Comparison of ENCODE assay signal across 24 cellular contexts in genomic region chr14:87864356-87865230, GRCh38.
DNase-seq lines count a peak whose midpoint lies in the region; ATAC-seq, FAIRE-seq and TF ChIP-seq lines count a peak whose summit lies in the region.
"Had no signal": no experiment of that assay in that cellular context is flagged by ENCODE, and none has a peak within 500 bp of the region (broad histone marks: within the 10 kb centered on the region; RNA-seq: fewer than 3 reads in every experiment).

No MANE protein-coding gene starts in this region.

- H3K9me2 ChIP-seq in neural cell (ENCODE audit: insufficient read depth, low read length) = no peaks in the 10 kb centered on the region

- DNase-seq in NCI-H748 (lab: John Stamatoyannopoulos, UW; ENCODE audit: unreplicated experiment) = peak; percentile 36
- DNase-seq in NCI-H748 treated with DMSO at 0.1 percent for 48 hours (lab: John Stamatoyannopoulos, UW) = no peak
- DNase-seq in NCI-H2227 treated with DMSO at 0.1 percent for 48 hours (lab: John Stamatoyannopoulos, UW) = peak; percentile 40
- peak; percentile 52 for DNase-seq in epithelial cell of esophagus (ENCODE audit: low read depth)
- DNase-seq in natural killer cell treated with Interleukin-12 subunit alpha and Interleukin-12 subunit beta and Interleukin-15 and Interleukin-18, amount 100 ng/mL, for 72 hours (ENCODE audit: low spot score) = no peak
- DNase-seq in urothelium cell line (ENCODE audit: low spot score) = no peak
- DNase-seq: ACHN; CD4-positive, alpha-beta T cell; DND-41; GM23248; KG1; NCI-H1092 treated with DMSO at 0.1 percent for 48 hours; NCI-H2029 treated with DMSO at 0.1 percent for 48 hours; NCI-H2171 treated with DMSO at 0.1 percent for 48 hours; NCI-H774; Peyer's patch; SJCRH30 had no signal

- H3K9ac ChIP-seq in neural cell (ENCODE audit: low read length) = no peak overlapping the region
- H3K9ac ChIP-seq: BLaER1, GM23248 had no signal

- no peaks in the 10 kb centered on the region for H3K4me1 Mint-ChIP-seq in natural killer cell treated with Interleukin-12 subunit alpha and Interleukin-12 subunit beta and Interleukin-15 and Interleukin-18, amount 100 ng/mL, for 72 hours (ENCODE audit: low read depth in 2 of 2)

- no peaks in the 10 kb centered on the region for H3K9me3 ChIP-seq in neural cell (ENCODE audit: low read length)
- H3K9me3 ChIP-seq: BLaER1, HAP-1, Peyer's patch, SJCRH30 had no signal

- TF ChIP-seq EP300 in neural cell (conservative IDR thresholded peaks at IDR 0.05; ENCODE audit: poor library complexity, severe bottlenecking) = peak; percentile 15

- no peaks in the 10 kb centered on the region for H3K27me3 ChIP-seq in neural cell (ENCODE audit: insufficient read depth, low read depth, low read length)
- H3K27me3 ChIP-seq: BLaER1, Peyer's patch, SJCRH30 had no signal

- H3K4me2 ChIP-seq in neural cell (ENCODE audit: low read length) = no peak overlapping the region
- H3K4me2 ChIP-seq: BLaER1 had no signal

- H3K36me3 Mint-ChIP-seq in natural killer cell treated with Interleukin-12 subunit alpha and Interleukin-12 subunit beta and Interleukin-15 and Interleukin-18, amount 100 ng/mL, for 72 hours = no peaks in the 10 kb centered on the region

- H3K27ac Mint-ChIP-seq in natural killer cell treated with Interleukin-12 subunit alpha and Interleukin-12 subunit beta and Interleukin-15 and Interleukin-18, amount 100 ng/mL, for 72 hours = no peak overlapping the region
- H3K27ac Mint-ChIP-seq: CD4-positive, alpha-beta T cell had no signal

- no peaks in the 10 kb centered on the region for H3F3A ChIP-seq in neural cell (ENCODE audit: insufficient read depth, low read length, poor library complexity, severe bottlenecking)

- TF ChIP-seq RAD21 in neural cell (conservative IDR thresholded peaks at IDR 0.05) = no peak

- H3K9me3 Mint-ChIP-seq in natural killer cell treated with Interleukin-12 subunit alpha and Interleukin-12 subunit beta and Interleukin-15 and Interleukin-18, amount 100 ng/mL, for 72 hours = peaks cover 3% of the 10 kb centered on the region
- H3K9me3 Mint-ChIP-seq: CD4-positive, alpha-beta T cell had no signal

- H4K20me1 ChIP-seq in neural cell (ENCODE audit: insufficient read depth) = no peaks in the 10 kb centered on the region
- H4K20me1 ChIP-seq: BLaER1 had no signal

- H3K27me3 Mint-ChIP-seq in natural killer cell treated with Interleukin-12 subunit alpha and Interleukin-12 subunit beta and Interleukin-15 and Interleukin-18, amount 100 ng/mL, for 72 hours = peaks cover 17 to 20% of the 10 kb centered on the region in 2 donors

- H3K4me3 Mint-ChIP-seq in natural killer cell treated with Interleukin-12 subunit alpha and Interleukin-12 subunit beta and Interleukin-15 and Interleukin-18, amount 100 ng/mL, for 72 hours = no peak overlapping the region
- H3K4me3 Mint-ChIP-seq: CD4-positive, alpha-beta T cell had no signal

- no peak overlapping the region for H2AFZ ChIP-seq in neural cell (ENCODE audit: low read depth, low read length)
- H2AFZ ChIP-seq: GM23248 had no signal

- no peak for ATAC-seq in natural killer cell treated with Interleukin-12 subunit alpha and Interleukin-12 subunit beta and Interleukin-15 and Interleukin-18, amount 100 ng/mL, for 72 hours
- no peak for ATAC-seq in GM21825 (IDR thresholded peaks at IDR 0.05; ENCODE audit: unreplicated experiment)
- ATAC-seq: GM12878 had no signal

- H3K36me3 ChIP-seq in neural cell (ENCODE audit: insufficient read depth, low read length) = no peaks in the 10 kb centered on the region
- H3K36me3 ChIP-seq: BLaER1, HAP-1, Peyer's patch, SJCRH30 had no signal

- TF ChIP-seq CTCF in epithelial cell of esophagus (IDR thresholded peaks at IDR 0.05; ENCODE audit: insufficient read depth, low read depth, low read length, missing control alignments) = no peak
- no peak for TF ChIP-seq CTCF in neural cell (IDR thresholded peaks at IDR 0.05; ENCODE audit: poor library complexity, severe bottlenecking)

- no peaks in the 10 kb centered on the region for H3K79me2 ChIP-seq in neural cell (replicated peaks; ENCODE audit: insufficient read depth, low read length)

- H3K27ac ChIP-seq in neural cell (ENCODE audit: low read length) = no peak overlapping the region
- H3K27ac ChIP-seq: 22Rv1, BLaER1, GM23248, Peyer's patch, SJCRH30 had no signal

- no peak for FAIRE-seq in urothelium cell line (lab: Jason Lieb, UNC)
- FAIRE-seq: GM12878, HTR-8/SVneo had no signal

- no peak overlapping the region for H3K4me3 ChIP-seq in epithelial cell of esophagus (ENCODE audit: low read length)
- H3K4me3 ChIP-seq in neural cell (ENCODE audit: low read length) = no peak overlapping the region
- H3K4me3 ChIP-seq: BLaER1, GM12878, GM23248, HAP-1, Peyer's patch, SJCRH30 had no signal

TF ChIP-seq in neural cell, 6 proteins besides CTCF, POLR2A, EP300 and RAD21:
- TF ChIP-seq REST (IDR thresholded peaks at IDR 0.05; ENCODE audit: borderline replicate concordance) = no peak
- TF ChIP-seq TAF1 (IDR thresholded peaks at IDR 0.05; ENCODE audit: low read depth) = no peak
- peak; percentile 94 for TF ChIP-seq POLR2AphosphoS5 (IDR thresholded peaks at IDR 0.05)

Comparison
In these comparisons a context has a peak if more than half of its experiments do, and no peak if none do; other contexts are left out.
1. DNase-seq: peak in NCI-H748 (single experiment), NCI-H2227 treated with DMSO at 0.1 percent for 48 hours (single experiment) and epithelial cell of esophagus (single experiment); none in NCI-H748 treated with DMSO at 0.1 percent for 48 hours (single experiment), natural killer cell treated with Interleukin-12 subunit alpha and Interleukin-12 subunit beta and Interleukin-15 and Interleukin-18, amount 100 ng/mL, for 72 hours (single experiment) and urothelium cell line (single experiment).